ENCODE assay signal across 39 cellular contexts in the genomic region with DNA sequence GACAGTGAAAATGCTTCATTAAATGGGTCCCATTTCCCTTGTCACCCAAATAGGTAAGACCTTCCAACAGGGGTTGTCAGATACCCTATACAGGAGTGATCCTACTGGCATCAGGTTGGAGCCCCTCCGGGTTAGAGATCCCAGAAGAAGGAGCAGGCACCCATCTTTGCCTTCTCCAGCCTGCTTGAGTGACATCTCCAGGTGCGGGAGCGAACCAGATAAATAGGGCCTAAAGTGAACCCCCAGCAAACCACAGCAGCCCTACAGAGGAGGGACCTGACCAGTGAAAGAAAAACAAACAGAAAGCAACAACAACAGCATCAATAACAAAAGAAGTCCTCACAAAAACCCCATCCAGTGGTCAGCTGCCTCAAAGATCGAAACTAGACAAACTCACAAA.
"Had no signal": no experiment of that assay in that cellular context is flagged by ENCODE, and none has a peak within 500 bp of the region (broad histone marks: within the 10 kb centered on the region; RNA-seq: fewer than 3 reads in every experiment).

No MANE protein-coding gene starts in this region.

- FAIRE-seq: astrocyte, bronchial epithelial cell had no signal

- H3K4me3 ChIP-seq: adrenal gland, ascending aorta, body of pancreas, breast epithelium, cardiac muscle cell had no signal

- H3K4me3 Mint-ChIP-seq: activated naive CD4-positive, alpha-beta T cell treated with anti-CD3 and anti-CD28 coated beads for 36 hours; activated naive CD4-positive, alpha-beta T cell treated with anti-CD3 and anti-CD28 coated beads, Interleukin-2, amount 10 ng/mL, durations not matched to agents 7 days and 5 days; activated naive CD4-positive, alpha-beta T cell treated with anti-CD3 and anti-CD28 coated beads, Interleukin-2, amount 50 U/mL, for 24 hours; activated naive CD8-positive, alpha-beta T cell; activated naive CD8-positive, alpha-beta T cell treated with anti-CD3 and anti-CD28 coated beads for 36 hours; activated naive CD8-positive, alpha-beta T cell treated with anti-CD3 and anti-CD28 coated beads, Interleukin-2, amount 10 ng/mL, durations not matched to agents 7 days and 5 days; activated naive CD8-positive, alpha-beta T cell treated with anti-CD3 and anti-CD28 coated beads, Interleukin-2, amount 50 U/mL, for 24 hours; activated T-cell treated with anti-CD3 and anti-CD28 coated beads, Interleukin-2, amount 50 U/mL, for 24 hours; activated T-cell treated with anti-CD3 and anti-CD28 coated beads, Interleukin-2, amount 50 U/mL, for 4 hours; activated T-cell treated with anti-CD3 and anti-CD28 coated beads, Interleukin-2, amount 50 U/mL, for 72 hours; activated T-helper 1 cell treated with anti-CD3 and anti-CD28 coated beads, Interleukin-12 subunit alpha, Interleukin-12 subunit beta, Interleukin-2, Interleukin-4 antibody, amounts not matched to agents 30 ng/mL and 10 ng/mL and 1 ng/mL, durations not matched to agents 14 hours and 24 hours and 36 hours; activated T-helper 17 cell treated with anti-CD3 and anti-CD28 coated beads, Interleukin-2, amount 50 U/mL, for 72 hours; brain; central memory CD8-positive, alpha-beta T cell had no signal

- H3K4me1 ChIP-seq: adrenal gland, ascending aorta, body of pancreas, breast epithelium had no signal

- H3K9me3 ChIP-seq: adrenal gland, body of pancreas had no signal

- H3K4me1 Mint-ChIP-seq: activated naive CD4-positive, alpha-beta T cell treated with anti-CD3 and anti-CD28 coated beads, Interleukin-2, amount 10 ng/mL, durations not matched to agents 7 days and 5 days; activated naive CD4-positive, alpha-beta T cell treated with anti-CD3 and anti-CD28 coated beads, Interleukin-2, amount 50 U/mL, for 24 hours; activated naive CD8-positive, alpha-beta T cell treated with anti-CD3 and anti-CD28 coated beads for 36 hours; activated naive CD8-positive, alpha-beta T cell treated with anti-CD3 and anti-CD28 coated beads, Interleukin-2, amount 10 ng/mL, durations not matched to agents 7 days and 5 days; activated naive CD8-positive, alpha-beta T cell treated with anti-CD3 and anti-CD28 coated beads, Interleukin-2, amount 50 U/mL, for 24 hours; activated T-helper 17 cell treated with anti-CD3 and anti-CD28 coated beads, Interleukin-2, amount 50 U/mL, for 72 hours; brain; central memory CD8-positive, alpha-beta T cell had no signal

- H3K36me3 Mint-ChIP-seq: activated naive CD4-positive, alpha-beta T cell treated with anti-CD3 and anti-CD28 coated beads, Interleukin-2, amount 10 ng/mL, durations not matched to agents 7 days and 5 days; activated naive CD8-positive, alpha-beta T cell; activated naive CD8-positive, alpha-beta T cell treated with anti-CD3 and anti-CD28 coated beads for 36 hours; activated naive CD8-positive, alpha-beta T cell treated with anti-CD3 and anti-CD28 coated beads, Interleukin-2, amount 10 ng/mL, durations not matched to agents 7 days and 5 days had no signal

- DNase-seq: activated effector memory CD4-positive, alpha-beta T cell treated with anti-CD3 and anti-CD28 coated beads, Interleukin-2, amount 50 U/mL, for 16 hours; activated effector memory CD4-positive, alpha-beta T cell treated with Interleukin-2 at 50 U/mL for 16 hours; activated gamma-delta T cell; activated gamma-delta T cell treated with Interleukin-2 at 50 U/mL for 16 hours; activated naive CD4-positive, alpha-beta T cell; activated naive CD4-positive, alpha-beta T cell treated with anti-CD3 and anti-CD28 coated beads for 36 hours; activated naive CD4-positive, alpha-beta T cell treated with anti-CD3 and anti-CD28 coated beads, Interleukin-2, amount 10 ng/mL, durations not matched to agents 7 days and 5 days; activated naive CD4-positive, alpha-beta T cell treated with Interleukin-2 at 50 U/mL for 16 hours; activated naive CD8-positive, alpha-beta T cell treated with anti-CD3 and anti-CD28 coated beads for 36 hours; activated naive CD8-positive, alpha-beta T cell treated with anti-CD3 and anti-CD28 coated beads, Interleukin-2, amount 10 ng/mL, durations not matched to agents 7 days and 5 days; activated naive CD8-positive, alpha-beta T cell treated with anti-CD3 and anti-CD28 coated beads, Interleukin-2, amount 50 U/mL, for 24 hours; activated T-cell treated with anti-CD3 and anti-CD28 coated beads, Interleukin-2, amount 50 U/mL, for 1 hour; activated T-cell treated with anti-CD3 and anti-CD28 coated beads, Interleukin-2, amount 50 U/mL, for 24 hours; activated T-cell treated with anti-CD3 and anti-CD28 coated beads, Interleukin-2, amount 50 U/mL, for 4 hours; activated T-cell treated with anti-CD3 and anti-CD28 coated beads, Interleukin-2, amount 50 U/mL, for 48 hours; activated T-cell treated with anti-CD3 and anti-CD28 coated beads, Interleukin-2, amount 50 U/mL, for 72 hours; adrenal gland; amniotic stem cell; amygdala; anterior cingulate cortex; aorta; body of pancreas; brain microvascular endothelial cell; caudate nucleus; central memory CD4-positive, alpha-beta T cell; cerebellar nuclear complex had no signal

- H3K27me3 ChIP-seq: adrenal gland, ascending aorta, body of pancreas, brain microvascular endothelial cell, breast epithelium, cardiac muscle cell had no signal

- ATAC-seq: activated naive CD4-positive, alpha-beta T cell treated with anti-CD3 and anti-CD28 coated beads, Interleukin-2, amount 50 U/mL, for 72 hours; activated naive CD8-positive, alpha-beta T cell treated with anti-CD3 and anti-CD28 coated beads, Interleukin-2, amount 50 U/mL, for 24 hours; activated T-cell treated with anti-CD3 and anti-CD28 coated beads, Interleukin-2, amount 50 U/mL, for 4 hours; activated T-cell treated with anti-CD3 and anti-CD28 coated beads, Interleukin-2, amount 50 U/mL, for 72 hours; activated T-helper 17 cell treated with anti-CD3 and anti-CD28 coated beads, Interleukin-2, amount 50 U/mL, for 72 hours; body of pancreas had no signal

- H3K27ac Mint-ChIP-seq: activated naive CD4-positive, alpha-beta T cell treated with anti-CD3 and anti-CD28 coated beads for 36 hours; activated naive CD4-positive, alpha-beta T cell treated with anti-CD3 and anti-CD28 coated beads, Interleukin-2, amount 10 ng/mL, durations not matched to agents 7 days and 5 days; activated naive CD4-positive, alpha-beta T cell treated with anti-CD3 and anti-CD28 coated beads, Interleukin-2, amount 50 U/mL, for 24 hours; activated naive CD4-positive, alpha-beta T cell treated with anti-CD3 and anti-CD28 coated beads, Interleukin-2, amount 50 U/mL, for 72 hours; activated naive CD8-positive, alpha-beta T cell; activated naive CD8-positive, alpha-beta T cell treated with anti-CD3 and anti-CD28 coated beads for 36 hours; activated naive CD8-positive, alpha-beta T cell treated with anti-CD3 and anti-CD28 coated beads, Interleukin-2, amount 10 ng/mL, durations not matched to agents 7 days and 5 days; activated naive CD8-positive, alpha-beta T cell treated with anti-CD3 and anti-CD28 coated beads, Interleukin-2, amount 50 U/mL, for 24 hours; activated T-cell treated with anti-CD3 and anti-CD28 coated beads, Interleukin-2, amount 50 U/mL, for 24 hours; activated T-cell treated with anti-CD3 and anti-CD28 coated beads, Interleukin-2, amount 50 U/mL, for 72 hours; activated T-helper 1 cell treated with anti-CD3 and anti-CD28 coated beads, Interleukin-12 subunit alpha, Interleukin-12 subunit beta, Interleukin-2, Interleukin-4 antibody, amounts not matched to agents 30 ng/mL and 10 ng/mL and 1 ng/mL, durations not matched to agents 14 hours and 24 hours and 36 hours; activated T-helper 17 cell treated with anti-CD3 and anti-CD28 coated beads, Interleukin-2, amount 50 U/mL, for 72 hours; activated T-helper 2 cell treated with anti-CD3 and anti-CD28 coated beads, Interferon-gamma antibody, Interleukin-2, Interleukin-4, amounts not matched to agents 10 μg/mL and 5 μg/mL and 100 μg/mL, durations not matched to agents 14 hours and 24 hours and 36 hours; brain had no signal

- H3K36me3 ChIP-seq: adrenal gland, ascending aorta, brain microvascular endothelial cell, breast epithelium, cardiac muscle cell had no signal

- H3K27me3 Mint-ChIP-seq: activated naive CD4-positive, alpha-beta T cell treated with anti-CD3 and anti-CD28 coated beads, Interleukin-2, amount 10 ng/mL, durations not matched to agents 7 days and 5 days; activated naive CD4-positive, alpha-beta T cell treated with anti-CD3 and anti-CD28 coated beads, Interleukin-2, amount 50 U/mL, for 24 hours; activated naive CD8-positive, alpha-beta T cell; activated naive CD8-positive, alpha-beta T cell treated with anti-CD3 and anti-CD28 coated beads for 36 hours; activated naive CD8-positive, alpha-beta T cell treated with anti-CD3 and anti-CD28 coated beads, Interleukin-2, amount 10 ng/mL, durations not matched to agents 7 days and 5 days; activated naive CD8-positive, alpha-beta T cell treated with anti-CD3 and anti-CD28 coated beads, Interleukin-2, amount 50 U/mL, for 24 hours; activated T-cell treated with anti-CD3 and anti-CD28 coated beads, Interleukin-2, amount 50 U/mL, for 24 hours; activated T-helper 17 cell treated with anti-CD3 and anti-CD28 coated beads, Interleukin-2, amount 50 U/mL, for 72 hours; central memory CD8-positive, alpha-beta T cell had no signal

- H3K27ac ChIP-seq: adrenal gland, ascending aorta, body of pancreas, brain microvascular endothelial cell, breast epithelium, cardiac muscle cell had no signal
